Comparison of ENCODE assay signal across 25 cellular contexts in the genomic region with DNA sequence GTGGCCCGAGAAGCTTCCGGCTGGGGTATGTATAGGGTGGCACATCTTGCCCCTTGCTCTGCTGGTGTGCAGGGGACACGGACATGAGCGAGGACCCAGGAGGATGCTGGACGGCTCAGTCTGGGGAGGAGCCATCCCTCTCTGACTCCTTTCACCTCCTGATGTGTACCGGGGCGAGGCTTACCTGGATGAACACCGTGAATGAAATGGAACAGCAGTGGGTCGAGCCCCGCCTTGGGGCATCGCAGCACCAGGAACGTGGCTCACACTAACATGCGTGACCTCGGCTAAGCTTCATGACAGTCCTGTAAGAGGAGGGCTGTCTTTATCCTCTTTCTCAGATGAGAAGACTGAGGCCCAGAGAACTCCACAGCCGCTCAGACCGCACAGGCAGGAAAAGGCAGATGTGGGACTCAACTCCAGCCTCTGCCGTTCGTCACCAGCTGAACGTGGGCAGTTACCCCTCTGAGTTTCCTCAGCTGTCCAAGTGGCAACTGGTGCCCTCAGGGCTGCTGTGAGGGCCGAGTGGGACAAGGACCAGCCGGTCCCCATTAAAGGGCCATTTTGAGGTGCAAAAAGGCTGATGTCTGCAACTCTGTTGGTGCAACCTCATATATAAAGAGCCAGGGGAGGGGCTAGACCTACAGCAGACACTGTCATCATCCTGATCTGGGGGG.
"Had no signal": no experiment of that assay in that cellular context is flagged by ENCODE, and none has a peak within 500 bp of the region (broad histone marks: within the 10 kb centered on the region; RNA-seq: fewer than 3 reads in every experiment).

No MANE protein-coding gene starts in this region.

- H3K27ac Mint-ChIP-seq: activated CD4-positive, alpha-beta memory T cell treated with anti-CD3 and anti-CD28 coated beads, Interleukin-2, amount 10 ng/mL, durations not matched to agents 7 days and 5 days; activated CD8-positive, alpha-beta memory T cell treated with anti-CD3 and anti-CD28 coated beads, Interleukin-2, amount 10 ng/mL, durations not matched to agents 7 days and 5 days; activated naive CD4-positive, alpha-beta T cell treated with anti-CD3 and anti-CD28 coated beads, Interleukin-2, amount 50 U/mL, for 24 hours; dendritic cell treated with granulocyte-macrophage colony-stimulating factor and Interleukin-4, amounts not matched to agents 40 ng/mL and 50 ng/mL, for 4 days; immature natural killer cell; memory B cell; naive B cell; stimulated activated memory B cell treated with anti-CD40 and anti-IgM and Interleukin-4, amounts not matched to agents 10 μg/mL and 1 μg/mL and 100 μg/mL, for 72 hours; T-helper 1 cell treated with Interleukin-12 subunit alpha and Interleukin-12 subunit beta and Interleukin-4 antibody, amounts not matched to agents 30 μg/mL and 1 μg/mL, for 36 hours had no signal

- H3K9me3 ChIP-seq: body of pancreas, prostate gland, upper lobe of left lung had no signal

- H3K27me3 ChIP-seq: body of pancreas had no signal

- H3K4me1 Mint-ChIP-seq: activated CD4-positive, alpha-beta memory T cell treated with anti-CD3 and anti-CD28 coated beads, Interleukin-2, amount 10 ng/mL, durations not matched to agents 7 days and 5 days; activated CD8-positive, alpha-beta memory T cell treated with anti-CD3 and anti-CD28 coated beads, Interleukin-2, amount 10 ng/mL, durations not matched to agents 7 days and 5 days; activated naive CD4-positive, alpha-beta T cell treated with anti-CD3 and anti-CD28 coated beads, Interleukin-2, amount 50 U/mL, for 24 hours; immature natural killer cell had no signal

- H3K4me3 ChIP-seq: body of pancreas, cardiac muscle cell, hepatocyte, prostate gland, upper lobe of left lung had no signal

- H3K27ac ChIP-seq: body of pancreas, cardiac muscle cell, hepatocyte, prostate gland, upper lobe of left lung had no signal

- ATAC-seq: activated CD8-positive, alpha-beta memory T cell treated with anti-CD3 and anti-CD28 coated beads, Interleukin-2, amount 10 ng/mL, durations not matched to agents 7 days and 5 days; body of pancreas; left ventricle myocardium superior; stimulated activated memory B cell treated with anti-CD40 and anti-IgM and Interleukin-4, amounts not matched to agents 10 μg/mL and 1 μg/mL and 100 μg/mL, for 72 hours had no signal

- H3K27me3 Mint-ChIP-seq: activated CD4-positive, alpha-beta memory T cell treated with anti-CD3 and anti-CD28 coated beads, Interleukin-2, amount 10 ng/mL, durations not matched to agents 7 days and 5 days; activated CD8-positive, alpha-beta memory T cell treated with anti-CD3 and anti-CD28 coated beads, Interleukin-2, amount 10 ng/mL, durations not matched to agents 7 days and 5 days had no signal

- H3K36me3 Mint-ChIP-seq: activated CD8-positive, alpha-beta memory T cell treated with anti-CD3 and anti-CD28 coated beads, Interleukin-2, amount 10 ng/mL, durations not matched to agents 7 days and 5 days; activated naive CD4-positive, alpha-beta T cell treated with anti-CD3 and anti-CD28 coated beads, Interleukin-2, amount 50 U/mL, for 24 hours; memory B cell; naive B cell; stimulated activated memory B cell treated with anti-CD40 and anti-IgM and Interleukin-4, amounts not matched to agents 10 μg/mL and 1 μg/mL and 100 μg/mL, for 72 hours had no signal

- H3K4me3 Mint-ChIP-seq: activated CD4-positive, alpha-beta memory T cell treated with anti-CD3 and anti-CD28 coated beads, Interleukin-2, amount 10 ng/mL, durations not matched to agents 7 days and 5 days; activated CD8-positive, alpha-beta memory T cell treated with anti-CD3 and anti-CD28 coated beads, Interleukin-2, amount 10 ng/mL, durations not matched to agents 7 days and 5 days; activated naive CD4-positive, alpha-beta T cell treated with anti-CD3 and anti-CD28 coated beads, Interleukin-2, amount 50 U/mL, for 24 hours; dendritic cell treated with granulocyte-macrophage colony-stimulating factor and Interleukin-4, amounts not matched to agents 40 ng/mL and 50 ng/mL, for 4 days; immature natural killer cell; memory B cell; naive B cell; stimulated activated memory B cell treated with anti-CD40 and anti-IgM and Interleukin-4, amounts not matched to agents 10 μg/mL and 1 μg/mL and 100 μg/mL, for 72 hours; T-helper 1 cell treated with Interleukin-12 subunit alpha and Interleukin-12 subunit beta and Interleukin-4 antibody, amounts not matched to agents 30 μg/mL and 1 μg/mL, for 36 hours had no signal

- H3K36me3 ChIP-seq: cardiac muscle cell, prostate gland, upper lobe of left lung had no signal

- DNase-seq: activated CD4-positive, alpha-beta memory T cell treated with anti-CD3 and anti-CD28 coated beads, Interleukin-2, amount 10 ng/mL, durations not matched to agents 7 days and 5 days; activated CD4-positive, alpha-beta T cell treated with anti-CD3 and anti-CD28 coated beads for 48 hours; activated CD8-positive, alpha-beta memory T cell treated with anti-CD3 and anti-CD28 coated beads, Interleukin-2, amount 10 ng/mL, durations not matched to agents 7 days and 5 days; activated gamma-delta T cell treated with Interleukin-2 at 50 U/mL for 16 hours; activated T-cell treated with anti-CD3 and anti-CD28 coated beads for 4 hours; anterior cingulate cortex; effector CD4-positive, alpha-beta T cell; foreskin melanocyte; immature natural killer cell; kidney glomerular epithelial cell; left ventricle myocardium superior; naive B cell; small intestine; stimulated activated CD4-positive, alpha-beta T cell treated with anti-CD3 and anti-CD28 coated beads, Interleukin-15, amount 100 ng/mL, for 24 hours; T1000 had no signal

- H3K4me1 ChIP-seq: body of pancreas, prostate gland, upper lobe of left lung had no signal

- H3K9me3 Mint-ChIP-seq: activated naive CD4-positive, alpha-beta T cell treated with anti-CD3 and anti-CD28 coated beads, Interleukin-2, amount 50 U/mL, for 24 hours; dendritic cell treated with granulocyte-macrophage colony-stimulating factor and Interleukin-4, amounts not matched to agents 40 ng/mL and 50 ng/mL, for 4 days had no signal
